Comparison of ENCODE assay signal across 22 cellular contexts in the genomic region with DNA sequence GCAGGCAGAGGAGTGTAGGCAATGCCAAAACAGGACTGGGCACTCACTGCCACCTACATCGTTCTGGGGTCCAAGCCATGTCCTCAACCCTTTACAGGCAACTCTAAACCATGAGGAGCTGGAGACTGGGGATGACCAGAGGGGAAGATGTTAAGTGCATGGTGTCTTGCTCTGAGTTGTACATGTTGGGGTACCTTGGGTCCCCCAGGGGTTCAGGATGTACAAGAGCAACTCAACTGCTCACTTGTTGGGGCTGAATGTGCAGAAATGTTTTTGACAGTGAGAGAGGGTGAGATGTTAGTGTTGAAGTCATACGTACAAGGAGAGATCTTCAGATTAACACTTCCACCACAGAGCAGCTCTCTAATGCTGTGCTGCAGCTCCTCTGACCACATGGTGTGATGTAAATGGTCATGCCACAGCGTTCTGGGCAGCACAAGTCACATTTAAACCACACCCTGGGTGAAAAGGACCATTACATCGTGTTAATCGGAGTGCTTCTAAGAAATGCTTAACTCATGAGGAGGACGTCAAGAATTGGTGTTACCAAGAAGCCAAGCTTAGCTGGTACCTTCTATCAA. TPM values are rescaled to one million over a fixed set of nuclear protein-coding genes. Genes with fewer than 3 reads are reported as not detected.
DNase-seq lines count a peak whose midpoint lies in the region; ATAC-seq lines count a peak whose summit lies in the region.
"Had no signal": no experiment of that assay in that cellular context is flagged by ENCODE, and none has a peak within 500 bp of the region (broad histone marks: within the 10 kb centered on the region; RNA-seq: fewer than 3 reads in every experiment).

No MANE protein-coding gene starts in this region.

- CTCF ChIA-PET in activated CD8-positive, alpha-beta T cell treated with anti-CD3 and anti-CD28 coated beads, Interleukin-2, amount 10 ng/mL, durations not matched to agents 7 days and 5 days (lab: Charles Lee): interaction anchor here (1.0 to 5.5 kb wide), 3 partner anchors 90 to 302 kb away, joined by 3 to 22 read pairs (median 8); no protein-coding TSS in a partner anchor

- H3K27ac Mint-ChIP-seq in activated naive CD8-positive, alpha-beta T cell treated with anti-CD3 and anti-CD28 coated beads, Interleukin-2, amount 10 ng/mL, durations not matched to agents 7 days and 5 days: no peak overlapping the region
- no peak overlapping the region for H3K27ac Mint-ChIP-seq in activated naive CD8-positive, alpha-beta T cell treated with anti-CD3 and anti-CD28 coated beads for 36 hours
- H3K27ac Mint-ChIP-seq in activated CD8-positive, alpha-beta T cell treated with anti-CD3 and anti-CD28 coated beads, Interleukin-2, amount 10 ng/mL, durations not matched to agents 7 days and 5 days: peak overlapping the region; percentile 74
- peak overlapping the region; percentile 66 for H3K27ac Mint-ChIP-seq in stimulated activated naive CD8-positive, alpha-beta T cell treated with anti-CD3 and anti-CD28 coated beads, Interleukin-15, Interleukin-2, amounts not matched to agents 100 ng/mL and 50 ng/mL, for 24 hours
- H3K27ac Mint-ChIP-seq: CD4-positive, CD25-positive, alpha-beta regulatory T cell; mesothelial cell of epicardium had no signal

- no peaks in the 10 kb centered on the region for H3K36me3 Mint-ChIP-seq in activated naive CD8-positive, alpha-beta T cell treated with anti-CD3 and anti-CD28 coated beads, Interleukin-2, amount 10 ng/mL, durations not matched to agents 7 days and 5 days
- H3K36me3 Mint-ChIP-seq in activated naive CD8-positive, alpha-beta T cell treated with anti-CD3 and anti-CD28 coated beads for 36 hours: no peaks in the 10 kb centered on the region
- H3K36me3 Mint-ChIP-seq in activated CD8-positive, alpha-beta T cell treated with anti-CD3 and anti-CD28 coated beads, Interleukin-2, amount 10 ng/mL, durations not matched to agents 7 days and 5 days (ENCODE audit: low read depth): no peaks in the 10 kb centered on the region
- no peaks in the 10 kb centered on the region for H3K36me3 Mint-ChIP-seq in stimulated activated naive CD8-positive, alpha-beta T cell treated with anti-CD3 and anti-CD28 coated beads, Interleukin-15, Interleukin-2, amounts not matched to agents 100 ng/mL and 50 ng/mL, for 24 hours (ENCODE audit: low read depth)
- H3K36me3 Mint-ChIP-seq: CD4-positive, CD25-positive, alpha-beta regulatory T cell; mesothelial cell of epicardium had no signal

- no peak overlapping the region for H3K4me3 Mint-ChIP-seq in activated naive CD8-positive, alpha-beta T cell treated with anti-CD3 and anti-CD28 coated beads, Interleukin-2, amount 10 ng/mL, durations not matched to agents 7 days and 5 days
- H3K4me3 Mint-ChIP-seq in activated naive CD8-positive, alpha-beta T cell treated with anti-CD3 and anti-CD28 coated beads for 36 hours: no peak overlapping the region
- no peak overlapping the region for H3K4me3 Mint-ChIP-seq in activated CD8-positive, alpha-beta T cell treated with anti-CD3 and anti-CD28 coated beads, Interleukin-2, amount 10 ng/mL, durations not matched to agents 7 days and 5 days
- H3K4me3 Mint-ChIP-seq in stimulated activated naive CD8-positive, alpha-beta T cell treated with anti-CD3 and anti-CD28 coated beads, Interleukin-15, Interleukin-2, amounts not matched to agents 100 ng/mL and 50 ng/mL, for 24 hours: no peak overlapping the region
- H3K4me3 Mint-ChIP-seq: CD4-positive, CD25-positive, alpha-beta regulatory T cell; mesothelial cell of epicardium had no signal

- no peak for DNase-seq in activated naive CD8-positive, alpha-beta T cell treated with anti-CD3 and anti-CD28 coated beads, Interleukin-2, amount 10 ng/mL, durations not matched to agents 7 days and 5 days
- DNase-seq in activated naive CD8-positive, alpha-beta T cell treated with anti-CD3 and anti-CD28 coated beads for 36 hours: no peak
- peak; percentile 64 for DNase-seq in activated CD8-positive, alpha-beta T cell treated with anti-CD3 and anti-CD28 coated beads, Interleukin-2, amount 10 ng/mL, durations not matched to agents 7 days and 5 days
- DNase-seq in left colon (no peak), cortex of kidney (lab: John Stamatoyannopoulos, UW) (no peak)
- DNase-seq: activated CD4-positive, alpha-beta T cell treated with anti-CD3 and anti-CD28 coated beads for 1 hour; brain microvascular endothelial cell; CD4-positive, CD25-positive, alpha-beta regulatory T cell; colonic mucosa; DMS 273 treated with DMSO at 0.1 percent for 48 hours; glutamatergic neuron; NCI-H1417; NCI-H446; SIG-M5; stimulated activated CD4-positive, alpha-beta T cell treated with anti-CD3 and anti-CD28 coated beads, Interleukin-1b, Interleukin-23, amount 100 ng/mL, for 48 hours had no signal

- intact Hi-C loops in left colon (cut with DNase I, micrococcal nuclease): no loop called here

- ATAC-seq in activated naive CD8-positive, alpha-beta T cell treated with anti-CD3 and anti-CD28 coated beads, Interleukin-2, amount 10 ng/mL, durations not matched to agents 7 days and 5 days (ENCODE audit: low read depth): peak; percentile 54
- ATAC-seq in activated CD8-positive, alpha-beta T cell treated with anti-CD3 and anti-CD28 coated beads, Interleukin-2, amount 10 ng/mL, durations not matched to agents 7 days and 5 days: peak; percentile 85
- ATAC-seq in left colon (peak; percentile 18), HG03025 (IDR thresholded peaks at IDR 0.05; ENCODE audit: low FRiP score, unreplicated experiment) (no peak), HG03520 (IDR thresholded peaks at IDR 0.05; ENCODE audit: unreplicated experiment) (no peak)

- no peaks in the 10 kb centered on the region for H3K4me1 Mint-ChIP-seq in activated naive CD8-positive, alpha-beta T cell treated with anti-CD3 and anti-CD28 coated beads, Interleukin-2, amount 10 ng/mL, durations not matched to agents 7 days and 5 days
- peaks cover under 1% of the 10 kb centered on the region for H3K4me1 Mint-ChIP-seq in activated naive CD8-positive, alpha-beta T cell treated with anti-CD3 and anti-CD28 coated beads for 36 hours
- peaks cover 16% of the 10 kb centered on the region for H3K4me1 Mint-ChIP-seq in activated CD8-positive, alpha-beta T cell treated with anti-CD3 and anti-CD28 coated beads, Interleukin-2, amount 10 ng/mL, durations not matched to agents 7 days and 5 days (ENCODE audit: low read depth)
- H3K4me1 Mint-ChIP-seq in stimulated activated naive CD8-positive, alpha-beta T cell treated with anti-CD3 and anti-CD28 coated beads, Interleukin-15, Interleukin-2, amounts not matched to agents 100 ng/mL and 50 ng/mL, for 24 hours (ENCODE audit: low read depth): peaks cover 37% of the 10 kb centered on the region
- H3K4me1 Mint-ChIP-seq: CD4-positive, CD25-positive, alpha-beta regulatory T cell; mesothelial cell of epicardium had no signal

- no peaks in the 10 kb centered on the region for H3K9me3 Mint-ChIP-seq in activated naive CD8-positive, alpha-beta T cell treated with anti-CD3 and anti-CD28 coated beads, Interleukin-2, amount 10 ng/mL, durations not matched to agents 7 days and 5 days
- H3K9me3 Mint-ChIP-seq in activated naive CD8-positive, alpha-beta T cell treated with anti-CD3 and anti-CD28 coated beads for 36 hours: no peaks in the 10 kb centered on the region
- no peaks in the 10 kb centered on the region for H3K9me3 Mint-ChIP-seq in activated CD8-positive, alpha-beta T cell treated with anti-CD3 and anti-CD28 coated beads, Interleukin-2, amount 10 ng/mL, durations not matched to agents 7 days and 5 days (ENCODE audit: insufficient read depth)
- H3K9me3 Mint-ChIP-seq in stimulated activated naive CD8-positive, alpha-beta T cell treated with anti-CD3 and anti-CD28 coated beads, Interleukin-15, Interleukin-2, amounts not matched to agents 100 ng/mL and 50 ng/mL, for 24 hours: no peaks in the 10 kb centered on the region
- H3K9me3 Mint-ChIP-seq: CD4-positive, CD25-positive, alpha-beta regulatory T cell; mesothelial cell of epicardium had no signal

- POLR2A ChIA-PET in activated naive CD8-positive, alpha-beta T cell treated with anti-CD3 and anti-CD28 coated beads, Interleukin-2, amount 10 ng/mL, durations not matched to agents 7 days and 5 days (lab: Charles Lee): no interaction called here
- POLR2A ChIA-PET in activated CD8-positive, alpha-beta T cell treated with anti-CD3 and anti-CD28 coated beads, Interleukin-2, amount 10 ng/mL, durations not matched to agents 7 days and 5 days (lab: Charles Lee): interaction anchor here (1.0 to 2.2 kb wide), 4 partner anchors 10 to 307 kb away, joined by 3 to 11 read pairs (median 4); a partner anchor contains a TSS

- H3K27me3 Mint-ChIP-seq in activated naive CD8-positive, alpha-beta T cell treated with anti-CD3 and anti-CD28 coated beads, Interleukin-2, amount 10 ng/mL, durations not matched to agents 7 days and 5 days: peaks cover 21% of the 10 kb centered on the region
- peaks cover 8% of the 10 kb centered on the region for H3K27me3 Mint-ChIP-seq in activated naive CD8-positive, alpha-beta T cell treated with anti-CD3 and anti-CD28 coated beads for 36 hours
- peaks cover 6% of the 10 kb centered on the region for H3K27me3 Mint-ChIP-seq in activated CD8-positive, alpha-beta T cell treated with anti-CD3 and anti-CD28 coated beads, Interleukin-2, amount 10 ng/mL, durations not matched to agents 7 days and 5 days (ENCODE audit: low read depth)
- peaks cover 8% of the 10 kb centered on the region for H3K27me3 Mint-ChIP-seq in stimulated activated naive CD8-positive, alpha-beta T cell treated with anti-CD3 and anti-CD28 coated beads, Interleukin-15, Interleukin-2, amounts not matched to agents 100 ng/mL and 50 ng/mL, for 24 hours

RNA-seq across cellular contexts. Expression of a gene that starts 2.4 kb away (rescaled TPM):
- total RNA-seq in activated naive CD8-positive, alpha-beta T cell treated with anti-CD3 and anti-CD28 coated beads, Interleukin-2, amount 10 ng/mL, durations not matched to agents 7 days and 5 days: not detected
- not detected for total RNA-seq in activated naive CD8-positive, alpha-beta T cell treated with anti-CD3 and anti-CD28 coated beads for 36 hours
- not detected for total RNA-seq in activated CD8-positive, alpha-beta T cell treated with anti-CD3 and anti-CD28 coated beads, Interleukin-2, amount 10 ng/mL, durations not matched to agents 7 days and 5 days
- total RNA-seq in left colon: 1 to 10 TPM in 1 of 2 donors, under 1 TPM in 1; 0.85 to 1.2 TPM
- total RNA-seq: CD4-positive, CD25-positive, alpha-beta regulatory T cell; H4; M059J; mesothelial cell of epicardium had no signal

RNA-seq across cellular contexts. Expression of a gene that starts 23.5 kb away (rescaled TPM):
- total RNA-seq in activated naive CD8-positive, alpha-beta T cell treated with anti-CD3 and anti-CD28 coated beads, Interleukin-2, amount 10 ng/mL, durations not matched to agents 7 days and 5 days: 1 to 10 TPM; 2.9 to 4.7 TPM
- 10 to 100 TPM; 51.5 to 52.7 TPM for total RNA-seq in activated naive CD8-positive, alpha-beta T cell treated with anti-CD3 and anti-CD28 coated beads for 36 hours
- total RNA-seq in activated CD8-positive, alpha-beta T cell treated with anti-CD3 and anti-CD28 coated beads, Interleukin-2, amount 10 ng/mL, durations not matched to agents 7 days and 5 days: 1 to 10 TPM; 4.2 to 5.1 TPM
- total RNA-seq in left colon: 1 to 10 TPM; 2.0 to 4.2 TPM
- total RNA-seq: CD4-positive, CD25-positive, alpha-beta regulatory T cell; H4; M059J; mesothelial cell of epicardium had no signal

RNA-seq across cellular contexts. Expression of a gene that starts 37.2 kb away (rescaled TPM):
- 10 to 100 TPM; 12.2 to 14.8 TPM for total RNA-seq in activated naive CD8-positive, alpha-beta T cell treated with anti-CD3 and anti-CD28 coated beads, Interleukin-2, amount 10 ng/mL, durations not matched to agents 7 days and 5 days
- 10 to 100 TPM; 43.7 to 49.4 TPM for total RNA-seq in activated naive CD8-positive, alpha-beta T cell treated with anti-CD3 and anti-CD28 coated beads for 36 hours
- 1 to 10 TPM; 6.5 to 6.7 TPM for total RNA-seq in activated CD8-positive, alpha-beta T cell treated with anti-CD3 and anti-CD28 coated beads, Interleukin-2, amount 10 ng/mL, durations not matched to agents 7 days and 5 days
- 1 to 10 TPM; 2.2 to 4.5 TPM for total RNA-seq in left colon
- total RNA-seq: H4, mesothelial cell of epicardium had no signal

RNA-seq across cellular contexts. Expression of a gene that starts 48.7 kb away (rescaled TPM):
- not detected for total RNA-seq in activated naive CD8-positive, alpha-beta T cell treated with anti-CD3 and anti-CD28 coated beads, Interleukin-2, amount 10 ng/mL, durations not matched to agents 7 days and 5 days
- not detected for total RNA-seq in activated naive CD8-positive, alpha-beta T cell treated with anti-CD3 and anti-CD28 coated beads for 36 hours
- total RNA-seq in activated CD8-positive, alpha-beta T cell treated with anti-CD3 and anti-CD28 coated beads, Interleukin-2, amount 10 ng/mL, durations not matched to agents 7 days and 5 days: not detected
- total RNA-seq in left colon: 1 to 10 TPM in 1 of 2 donors, not detected in 1; 3.7 TPM
- total RNA-seq: CD4-positive, CD25-positive, alpha-beta regulatory T cell; H4; M059J; mesothelial cell of epicardium; thoracic aorta had no signal

Comparison
In these comparisons a context has a peak if more than half of its experiments do, and no peak if none do; other contexts are left out.
1. RNA of a gene that starts 23.5 kb away (total RNA-seq): 51.5 to 52.7 TPM in activated naive CD8-positive, alpha-beta T cell treated with anti-CD3 and anti-CD28 coated beads for 36 hours; 4.2 to 5.1 TPM in activated CD8-positive, alpha-beta T cell treated with anti-CD3 and anti-CD28 coated beads, Interleukin-2, amount 10 ng/mL, durations not matched to agents 7 days and 5 days, 2.9 to 4.7 TPM in activated naive CD8-positive, alpha-beta T cell treated with anti-CD3 and anti-CD28 coated beads, Interleukin-2, amount 10 ng/mL, durations not matched to agents 7 days and 5 days and 2.0 to 4.2 TPM in left colon; every median in the first group is over 4 times any median in the second.
2. ATAC-seq: peak in activated naive CD8-positive, alpha-beta T cell treated with anti-CD3 and anti-CD28 coated beads, Interleukin-2, amount 10 ng/mL, durations not matched to agents 7 days and 5 days (single experiment), activated CD8-positive, alpha-beta T cell treated with anti-CD3 and anti-CD28 coated beads, Interleukin-2, amount 10 ng/mL, durations not matched to agents 7 days and 5 days (single experiment) and left colon (single experiment); none in HG03025 (single experiment) and HG03520 (single experiment).
3. H3K27ac Mint-ChIP-seq: peak in activated CD8-positive, alpha-beta T cell treated with anti-CD3 and anti-CD28 coated beads, Interleukin-2, amount 10 ng/mL, durations not matched to agents 7 days and 5 days (single experiment) and stimulated activated naive CD8-positive, alpha-beta T cell treated with anti-CD3 and anti-CD28 coated beads, Interleukin-15, Interleukin-2, amounts not matched to agents 100 ng/mL and 50 ng/mL, for 24 hours (single experiment); none in activated naive CD8-positive, alpha-beta T cell treated with anti-CD3 and anti-CD28 coated beads, Interleukin-2, amount 10 ng/mL, durations not matched to agents 7 days and 5 days (single experiment) and activated naive CD8-positive, alpha-beta T cell treated with anti-CD3 and anti-CD28 coated beads for 36 hours (single experiment).